ENCODE assay signal across 24 cellular contexts in genomic region chr9:16551692-16552091, GRCh38.
DNase-seq lines count a peak whose midpoint lies in the region; ATAC-seq, FAIRE-seq and TF ChIP-seq lines count a peak whose summit lies in the region.
"Had no signal": no experiment of that assay in that cellular context is flagged by ENCODE, and none has a peak within 500 bp of the region (broad histone marks: within the 10 kb centered on the region; RNA-seq: fewer than 3 reads in every experiment).

No MANE protein-coding gene starts in this region.

- DNase-seq in DMS79 (lab: John Stamatoyannopoulos, UW) = peak; percentile 3
- DNase-seq in HT-29 (ENCODE audit: low spot score) = peak; percentile 15
- DNase-seq in epithelial cell of esophagus (ENCODE audit: low read depth) = peak; percentile 26
- peak; percentile 39 for DNase-seq in lung (ENCODE audit: low spot score)
- no peak for DNase-seq in GM10266 (ENCODE audit: extremely low spot score)
- DNase-seq in D721Med (ENCODE audit: insufficient read length, low spot score) = no peak
- no peak for DNase-seq in activated naive CD4-positive, alpha-beta T cell (lab: John Stamatoyannopoulos, UW)
- DNase-seq in activated T-helper 1 cell treated with anti-CD3 and anti-CD28 coated beads, Interleukin-12 subunit alpha, Interleukin-12 subunit beta, Interleukin-2, Interleukin-4 antibody, amounts not matched to agents 30 ng/mL and 10 ng/mL and 1 ng/mL, durations not matched to agents 14 hours and 24 hours and 36 hours (ENCODE audit: low spot score) = no peak
- DNase-seq: Calu3; CD8-positive, alpha-beta T cell; DMS 273 treated with DMSO at 0.1 percent for 48 hours; DND-41; EL; HCEC 1CT; IMR-90 had no signal

- no peak overlapping the region for H3K27ac Mint-ChIP-seq in activated T-helper 1 cell treated with anti-CD3 and anti-CD28 coated beads, Interleukin-12 subunit alpha, Interleukin-12 subunit beta, Interleukin-2, Interleukin-4 antibody, amounts not matched to agents 30 ng/mL and 10 ng/mL and 1 ng/mL, durations not matched to agents 14 hours and 24 hours and 36 hours
- H3K27ac Mint-ChIP-seq: B cell; CD8-positive, alpha-beta T cell had no signal

- no peaks in the 10 kb centered on the region for H3K4me1 ChIP-seq in lung (ENCODE audit: control insufficient read depth in 2 of 2, insufficient read depth in 2 of 2, low read length in 2 of 2)

- H3K27me3 Mint-ChIP-seq in activated T-helper 1 cell treated with anti-CD3 and anti-CD28 coated beads, Interleukin-12 subunit alpha, Interleukin-12 subunit beta, Interleukin-2, Interleukin-4 antibody, amounts not matched to agents 30 ng/mL and 10 ng/mL and 1 ng/mL, durations not matched to agents 14 hours and 24 hours and 36 hours (ENCODE audit: insufficient read depth) = no peaks in the 10 kb centered on the region
- H3K27me3 Mint-ChIP-seq: B cell had no signal

- no peak overlapping the region for H3K27ac ChIP-seq in lung (ENCODE audit: low read depth in 1 of 2, low read length in 1 of 2)
- H3K27ac ChIP-seq: BLaER1 treated with 17β-estradiol and CSF1 and Interleukin-3, amounts not matched to agents 10 nM and 100 nM; HL-60 had no signal

- H3K4me1 Mint-ChIP-seq in activated T-helper 1 cell treated with anti-CD3 and anti-CD28 coated beads, Interleukin-12 subunit alpha, Interleukin-12 subunit beta, Interleukin-2, Interleukin-4 antibody, amounts not matched to agents 30 ng/mL and 10 ng/mL and 1 ng/mL, durations not matched to agents 14 hours and 24 hours and 36 hours (ENCODE audit: low read depth) = no peaks in the 10 kb centered on the region
- H3K4me1 Mint-ChIP-seq: B cell had no signal

- no peak overlapping the region for H3K4me3 ChIP-seq in epithelial cell of esophagus (ENCODE audit: low read length)
- no peak overlapping the region for H3K4me3 ChIP-seq in lung
- H3K4me3 ChIP-seq: BLaER1 treated with 17β-estradiol and CSF1 and Interleukin-3, amounts not matched to agents 10 nM and 100 nM; GM23338; K562 had no signal

- no peaks in the 10 kb centered on the region for H3K27me3 ChIP-seq in lung (ENCODE audit: control insufficient read depth, insufficient read depth)
- H3K27me3 ChIP-seq: BLaER1 treated with 17β-estradiol and CSF1 and Interleukin-3, amounts not matched to agents 10 nM and 100 nM had no signal

- no peaks in the 10 kb centered on the region for H3K9me3 ChIP-seq in lung (ENCODE audit: control insufficient read depth in 2 of 2, insufficient read depth in 1 of 2, low read length in 1 of 2)

- TF ChIP-seq CTCF in epithelial cell of esophagus (IDR thresholded peaks at IDR 0.05; ENCODE audit: insufficient read depth, low read depth, low read length, missing control alignments) (no peak), lung (IDR thresholded peaks at IDR 0.05; ENCODE audit: control extremely low read depth, extremely low read depth) (no peak), GM10266 (IDR thresholded peaks at IDR 0.05; ENCODE audit: control insufficient read depth, insufficient read depth, low read depth, missing control alignments) (no peak), D721Med (IDR thresholded peaks at IDR 0.05; ENCODE audit: insufficient read depth, missing control alignments) (no peak)

- no peak for ATAC-seq in lung (ENCODE audit: insufficient read depth, low FRiP score)
- ATAC-seq: CD8-positive, alpha-beta T cell; K562 had no signal

- 73 to 91% methylated on average over 1 of the region's 1 CpG for WGBS in lung, 2 donors

- H3K36me3 Mint-ChIP-seq in activated T-helper 1 cell treated with anti-CD3 and anti-CD28 coated beads, Interleukin-12 subunit alpha, Interleukin-12 subunit beta, Interleukin-2, Interleukin-4 antibody, amounts not matched to agents 30 ng/mL and 10 ng/mL and 1 ng/mL, durations not matched to agents 14 hours and 24 hours and 36 hours (ENCODE audit: low read depth) = no peaks in the 10 kb centered on the region
- H3K36me3 Mint-ChIP-seq: CD8-positive, alpha-beta T cell had no signal

- intact Hi-C loops in activated T-helper 1 cell treated with anti-CD3 and anti-CD28 coated beads, Interleukin-12 subunit alpha, Interleukin-12 subunit beta, Interleukin-2, Interleukin-4 antibody, amounts not matched to agents 30 ng/mL and 10 ng/mL and 1 ng/mL, durations not matched to agents 14 hours and 24 hours and 36 hours (cut with micrococcal nuclease) = no loop called here

- H3K4me3 Mint-ChIP-seq in activated T-helper 1 cell treated with anti-CD3 and anti-CD28 coated beads, Interleukin-12 subunit alpha, Interleukin-12 subunit beta, Interleukin-2, Interleukin-4 antibody, amounts not matched to agents 30 ng/mL and 10 ng/mL and 1 ng/mL, durations not matched to agents 14 hours and 24 hours and 36 hours = no peak overlapping the region
- H3K4me3 Mint-ChIP-seq: B cell; CD8-positive, alpha-beta T cell; GM23338 had no signal

- no peaks in the 10 kb centered on the region for H3K36me3 ChIP-seq in lung (ENCODE audit: control insufficient read depth in 2 of 2, insufficient read depth in 2 of 2, low read length in 2 of 2)

- H3K9me3 Mint-ChIP-seq in activated T-helper 1 cell treated with anti-CD3 and anti-CD28 coated beads, Interleukin-12 subunit alpha, Interleukin-12 subunit beta, Interleukin-2, Interleukin-4 antibody, amounts not matched to agents 30 ng/mL and 10 ng/mL and 1 ng/mL, durations not matched to agents 14 hours and 24 hours and 36 hours = no peaks in the 10 kb centered on the region
- H3K9me3 Mint-ChIP-seq: CD8-positive, alpha-beta T cell; GM23338 had no signal

- FAIRE-seq in D721Med (lab: Jason Lieb, UNC) = no peak
- FAIRE-seq: GM12891, GM18507, H54, HTR-8/SVneo, K562 had no signal

Comparison
In these comparisons a context has a peak if more than half of its experiments do, and no peak if none do; other contexts are left out.
1. DNase-seq: peak in DMS79 (single experiment), HT-29 (single experiment), epithelial cell of esophagus (single experiment) and lung (single experiment); none in GM10266 (single experiment), D721Med (single experiment), activated naive CD4-positive, alpha-beta T cell (0 of 4) and activated T-helper 1 cell treated with anti-CD3 and anti-CD28 coated beads, Interleukin-12 subunit alpha, Interleukin-12 subunit beta, Interleukin-2, Interleukin-4 antibody, amounts not matched to agents 30 ng/mL and 10 ng/mL and 1 ng/mL, durations not matched to agents 14 hours and 24 hours and 36 hours (single experiment).